Comparison of ENCODE assay signal across 28 cellular contexts in genomic region chr6:154598403-154598802, GRCh38.
"Had no signal": no experiment of that assay in that cellular context is flagged by ENCODE, and none has a peak within 500 bp of the region (broad histone marks: within the 10 kb centered on the region; RNA-seq: fewer than 3 reads in every experiment).

No MANE protein-coding gene starts in this region.

- H3K9me3 ChIP-seq: breast epithelium, heart right ventricle, ovary, prostate gland, stomach, thyroid gland, upper lobe of left lung had no signal

- H3K4me3 ChIP-seq: breast epithelium, heart right ventricle, ovary, prostate gland, smooth muscle cell, stomach, thyroid gland, upper lobe of left lung had no signal

- H3K4me2 ChIP-seq: smooth muscle cell had no signal

- H3K4me1 ChIP-seq: breast epithelium, prostate gland, thyroid gland, upper lobe of left lung had no signal

- ATAC-seq: activated CD8-positive, alpha-beta memory T cell treated with anti-CD3 and anti-CD28 coated beads, Interleukin-2, amount 10 ng/mL, durations not matched to agents 7 days and 5 days; activated CD8-positive, alpha-beta T cell treated with anti-CD3 and anti-CD28 coated beads for 36 hours; activated naive CD8-positive, alpha-beta T cell treated with anti-CD3 and anti-CD28 coated beads, Interleukin-2, amount 50 U/mL, for 24 hours; heart right ventricle; left cardiac atrium; T-helper 17 cell had no signal

- H3K36me3 ChIP-seq: breast epithelium, heart right ventricle, ovary, prostate gland, stomach, thyroid gland, upper lobe of left lung had no signal

- H3K27me3 ChIP-seq: breast epithelium, heart right ventricle, ovary, stomach, thyroid gland, upper lobe of left lung had no signal

- H3K36me3 Mint-ChIP-seq: activated CD8-positive, alpha-beta memory T cell treated with anti-CD3 and anti-CD28 coated beads, Interleukin-2, amount 10 ng/mL, durations not matched to agents 7 days and 5 days; activated naive CD4-positive, alpha-beta T cell treated with anti-CD3 and anti-CD28 coated beads, Interleukin-2, amount 50 U/mL, for 24 hours; mesothelial cell of epicardium; naive B cell; stimulated activated naive B cell treated with anti-CD40 and anti-IgM and Interleukin-4, amounts not matched to agents 10 μg/mL and 1 μg/mL and 100 μg/mL, for 72 hours had no signal

- H3K27ac Mint-ChIP-seq: activated CD8-positive, alpha-beta memory T cell treated with anti-CD3 and anti-CD28 coated beads, Interleukin-2, amount 10 ng/mL, durations not matched to agents 7 days and 5 days; activated CD8-positive, alpha-beta T cell treated with anti-CD3 and anti-CD28 coated beads for 36 hours; activated naive CD4-positive, alpha-beta T cell treated with anti-CD3 and anti-CD28 coated beads, Interleukin-2, amount 50 U/mL, for 24 hours; activated naive CD8-positive, alpha-beta T cell treated with anti-CD3 and anti-CD28 coated beads, Interleukin-2, amount 50 U/mL, for 24 hours; activated T-helper 2 cell treated with anti-CD3 and anti-CD28 coated beads, Interferon-gamma antibody, Interleukin-2, Interleukin-4, amounts not matched to agents 10 μg/mL and 5 μg/mL and 100 μg/mL, durations not matched to agents 14 hours and 24 hours and 36 hours; mesothelial cell of epicardium; naive B cell; stimulated activated naive B cell treated with anti-CD40 and anti-IgM and Interleukin-4, amounts not matched to agents 10 μg/mL and 1 μg/mL and 100 μg/mL, for 72 hours; T-helper 17 cell had no signal

- H3K4me3 Mint-ChIP-seq: activated CD8-positive, alpha-beta memory T cell treated with anti-CD3 and anti-CD28 coated beads, Interleukin-2, amount 10 ng/mL, durations not matched to agents 7 days and 5 days; activated CD8-positive, alpha-beta T cell treated with anti-CD3 and anti-CD28 coated beads for 36 hours; activated naive CD4-positive, alpha-beta T cell treated with anti-CD3 and anti-CD28 coated beads, Interleukin-2, amount 50 U/mL, for 24 hours; activated naive CD8-positive, alpha-beta T cell treated with anti-CD3 and anti-CD28 coated beads, Interleukin-2, amount 50 U/mL, for 24 hours; mesothelial cell of epicardium; naive B cell; nephron progenitor cell; stimulated activated naive B cell treated with anti-CD40 and anti-IgM and Interleukin-4, amounts not matched to agents 10 μg/mL and 1 μg/mL and 100 μg/mL, for 72 hours; T-helper 17 cell had no signal

- H3K27ac ChIP-seq: breast epithelium, ovary, prostate gland, stomach, thyroid gland, upper lobe of left lung had no signal

- H3K27me3 Mint-ChIP-seq: activated CD8-positive, alpha-beta memory T cell treated with anti-CD3 and anti-CD28 coated beads, Interleukin-2, amount 10 ng/mL, durations not matched to agents 7 days and 5 days; activated CD8-positive, alpha-beta T cell treated with anti-CD3 and anti-CD28 coated beads for 36 hours; activated naive CD4-positive, alpha-beta T cell treated with anti-CD3 and anti-CD28 coated beads, Interleukin-2, amount 50 U/mL, for 24 hours; activated naive CD8-positive, alpha-beta T cell treated with anti-CD3 and anti-CD28 coated beads, Interleukin-2, amount 50 U/mL, for 24 hours; T-helper 17 cell had no signal

- DNase-seq: activated CD4-positive, alpha-beta T cell treated with anti-CD3 and anti-CD28 coated beads, Interleukin-2, amount 50 U/mL, for 1 hour; activated CD8-positive, alpha-beta memory T cell treated with anti-CD3 and anti-CD28 coated beads, Interleukin-2, amount 10 ng/mL, durations not matched to agents 7 days and 5 days; activated CD8-positive, alpha-beta T cell treated with anti-CD3 and anti-CD28 coated beads for 36 hours; activated naive CD8-positive, alpha-beta T cell treated with anti-CD3 and anti-CD28 coated beads, Interleukin-2, amount 50 U/mL, for 24 hours; activated T-cell treated with anti-CD3 and anti-CD28 coated beads, Interleukin-2, amount 50 U/mL, for 48 hours; amygdala; central memory CD4-positive, alpha-beta T cell; foreskin fibroblast; heart right ventricle; left cardiac atrium; mammary epithelial cell; naive B cell; nephron progenitor cell; ovary; stimulated activated CD4-positive, alpha-beta T cell treated with anti-CD3 and anti-CD28 coated beads, Interleukin-1b, Interleukin-23, amount 100 ng/mL, for 48 hours; stimulated activated CD4-positive, alpha-beta T cell treated with anti-CD3 and anti-CD28 coated beads, Interleukin-4, amount 100 ng/mL, for 4 hours; stimulated activated naive B cell treated with anti-CD40 and anti-IgM and Interleukin-4, amounts not matched to agents 10 μg/mL and 1 μg/mL and 100 μg/mL, for 72 hours; stomach; T-helper 17 cell; T1000; thyroid gland; upper lobe of left lung had no signal

- H3K9me3 Mint-ChIP-seq: activated CD8-positive, alpha-beta T cell treated with anti-CD3 and anti-CD28 coated beads for 36 hours; activated naive CD4-positive, alpha-beta T cell treated with anti-CD3 and anti-CD28 coated beads, Interleukin-2, amount 50 U/mL, for 24 hours; activated naive CD8-positive, alpha-beta T cell treated with anti-CD3 and anti-CD28 coated beads, Interleukin-2, amount 50 U/mL, for 24 hours; activated T-helper 2 cell treated with anti-CD3 and anti-CD28 coated beads, Interferon-gamma antibody, Interleukin-2, Interleukin-4, amounts not matched to agents 10 μg/mL and 5 μg/mL and 100 μg/mL, durations not matched to agents 14 hours and 24 hours and 36 hours; mesothelial cell of epicardium; naive B cell; nephron progenitor cell; stimulated activated naive B cell treated with anti-CD40 and anti-IgM and Interleukin-4, amounts not matched to agents 10 μg/mL and 1 μg/mL and 100 μg/mL, for 72 hours had no signal

- H3K4me1 Mint-ChIP-seq: activated CD8-positive, alpha-beta memory T cell treated with anti-CD3 and anti-CD28 coated beads, Interleukin-2, amount 10 ng/mL, durations not matched to agents 7 days and 5 days; activated naive CD4-positive, alpha-beta T cell treated with anti-CD3 and anti-CD28 coated beads, Interleukin-2, amount 50 U/mL, for 24 hours; naive B cell; T-helper 17 cell had no signal
